30 cellular contexts compared by ENCODE assay signal in the genomic region with DNA sequence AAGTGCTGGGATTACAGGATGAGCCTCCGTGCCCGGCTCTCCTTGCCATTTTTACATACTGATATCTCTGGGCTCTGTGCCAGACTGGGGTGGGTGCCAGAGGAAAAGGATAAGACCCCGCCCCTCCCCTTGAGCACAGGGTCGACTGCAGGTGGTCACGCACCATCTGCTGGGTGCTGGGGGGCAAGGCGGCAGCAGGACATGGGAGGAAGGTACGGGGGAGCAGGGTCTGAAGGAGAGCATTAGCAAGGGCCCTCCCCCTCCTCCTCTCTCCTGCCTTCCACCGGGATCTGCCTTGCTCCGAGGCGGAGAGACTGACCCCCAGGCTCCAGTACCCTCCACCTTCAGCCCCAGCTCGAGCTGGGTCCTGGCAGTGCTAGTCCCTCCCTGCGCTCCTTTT. TPM values are rescaled to one million over a fixed set of nuclear protein-coding genes. Genes with fewer than 3 reads are reported as not detected.
DNase-seq lines count a peak whose midpoint lies in the region; ATAC-seq, FAIRE-seq and TF ChIP-seq lines count a peak whose summit lies in the region.
"Had no signal": no experiment of that assay in that cellular context is flagged by ENCODE, and none has a peak within 500 bp of the region (broad histone marks: within the 10 kb centered on the region; RNA-seq: fewer than 3 reads in every experiment).

No MANE protein-coding gene starts in this region.

- no peaks in the 10 kb centered on the region for H3K36me3 ChIP-seq in kidney (ENCODE audit: control insufficient read depth in 1 of 2, insufficient read depth in 2 of 2, low read length in 2 of 2)
- H3K36me3 ChIP-seq: adrenal gland, HAP-1, lower lobe of right lung, Peyer's patch, SJSA1 had no signal

- DNase-seq in D341Med (ENCODE audit: low spot score) (peak; percentile 52), G401 (ENCODE audit: low spot score) (peak; percentile 46), NCI-H524 (lab: John Stamatoyannopoulos, UW) (peak; percentile 92 to 96), kidney (no peak), HPDE6-E6E7 (ENCODE audit: extremely low spot score) (no peak), D721Med (ENCODE audit: insufficient read length, low spot score) (no peak)
- no peak for DNase-seq in activated naive CD4-positive, alpha-beta T cell treated with anti-CD3 and anti-CD28 coated beads, Interleukin-2, amount 50 U/mL, for 16 hours
- DNase-seq: activated CD4-positive, alpha-beta T cell treated with anti-CD3 and anti-CD28 coated beads, Interleukin-2, amount 50 U/mL, for 4 hours; activated gamma-delta T cell treated with Interleukin-2 at 50 U/mL for 16 hours; adrenal gland; CD8-positive, alpha-beta T cell; dermis blood vessel endothelial cell; islet precursor cell; lower lobe of right lung; NCI-H1694 treated with DMSO at 0.1 percent for 48 hours; NCI-H774; nucleus accumbens; Peyer's patch; retina; stimulated activated CD4-positive, alpha-beta T cell treated with anti-CD3 and anti-CD28 coated beads, Interleukin-12 subunit alpha, Interleukin-12 subunit beta, amount 100 ng/mL, for 4 hours; T-helper 2 cell had no signal

- peaks cover 14 to 22% of the 10 kb centered on the region in 2 donors for H3K4me1 ChIP-seq in kidney (ENCODE audit: control insufficient read depth in 1 of 2, insufficient read depth in 1 of 2, low read depth in 1 of 2, low read length in 2 of 2)
- H3K4me1 ChIP-seq: adrenal gland, HAP-1, lower lobe of right lung, Peyer's patch, SJSA1 had no signal

- H3K27ac ChIP-seq in kidney (ENCODE audit: low read depth in 2 of 2, low read length in 2 of 2) = peak overlapping the region; percentile 17 to 51
- H3K27ac ChIP-seq: adrenal gland, hepatocyte, lower lobe of right lung, Peyer's patch, SJSA1, VCaP had no signal

- no peak overlapping the region for H3K4me3 ChIP-seq in kidney (ENCODE audit: low read length in 2 of 2)
- H3K4me3 ChIP-seq: adrenal gland, HAP-1, hepatocyte, lower lobe of right lung, Peyer's patch, SJSA1 had no signal

- no peak for TF ChIP-seq CTCF in kidney (IDR thresholded peaks at IDR 0.05; ENCODE audit: borderline replicate concordance, extremely low read depth, insufficient read depth)
- TF ChIP-seq CTCF in D721Med (IDR thresholded peaks at IDR 0.05; ENCODE audit: insufficient read depth, missing control alignments) = no peak

- FAIRE-seq in kidney (lab: Jason Lieb, UNC) = no peak
- FAIRE-seq in D721Med (lab: Jason Lieb, UNC) = no peak
- FAIRE-seq: bronchial epithelial cell had no signal

- no peak overlapping the region for H3K9ac ChIP-seq in kidney (ENCODE audit: low read length in 2 of 2)

- H3K9me3 ChIP-seq in kidney (ENCODE audit: control insufficient read depth in 1 of 2, low read length in 2 of 2) = no peaks in the 10 kb centered on the region
- H3K9me3 ChIP-seq: adrenal gland, HAP-1, lower lobe of right lung, Peyer's patch, SJSA1 had no signal

- intact Hi-C loops in kidney (cut with DNase I) = no loop called here

- in situ Hi-C loops in G401 (cut with HindIII; ENCODE audit: low sequenced_read_pairs) = no loop called here

- no peak for ATAC-seq in HG03097 (IDR thresholded peaks at IDR 0.05; ENCODE audit: low FRiP score, unreplicated experiment)
- ATAC-seq: CD8-positive, alpha-beta T cell had no signal

RNA-seq across cellular contexts. Expression of a gene that starts 9.7 kb away (rescaled TPM):
- total RNA-seq in G401 (2014; rRNA removed; shearing (Covaris generic)) = not detected in 2 replicates
- total RNA-seq in kidney = 0.54 TPM
- not detected for polyA plus RNA-seq in kidney (ENCODE audit: insufficient read depth, low read depth, low replicate concordance)
- total RNA-seq: bronchial epithelial cell; CD8-positive, alpha-beta T cell; Daoy; dermis blood vessel endothelial cell; fibroblast of villous mesenchyme; Peyer's patch; SJSA1; ureter had no signal

RNA-seq across cellular contexts. Expression of a gene that starts 28.6 kb away (rescaled TPM):
- total RNA-seq in G401 (2014; rRNA removed; shearing (Covaris generic)) = not detected in 2 replicates
- total RNA-seq in kidney = not detected
- not detected for polyA plus RNA-seq in kidney (ENCODE audit: insufficient read depth, low read depth, low replicate concordance)
- total RNA-seq: bronchial epithelial cell; CD8-positive, alpha-beta T cell; Daoy; dermis blood vessel endothelial cell; fibroblast of villous mesenchyme; Peyer's patch; SJSA1; ureter had no signal

RNA-seq across cellular contexts. Expression of a gene that starts 32.4 kb away (rescaled TPM):
- 15.5 and 16.6 TPM in 2 replicates for total RNA-seq in G401 (2014; rRNA removed; shearing (Covaris generic))
- 31.8 TPM for total RNA-seq in kidney
- 13.9 TPM for polyA plus RNA-seq in kidney (ENCODE audit: insufficient read depth, low read depth, low replicate concordance)

RNA-seq across cellular contexts. Expression of a gene that starts 47.4 kb away (rescaled TPM):
- total RNA-seq in G401 (2014; rRNA removed; shearing (Covaris generic)) = not detected in 2 replicates
- total RNA-seq in kidney = 0.35 TPM
- polyA plus RNA-seq in kidney (ENCODE audit: insufficient read depth, low read depth, low replicate concordance) = not detected
- total RNA-seq: bronchial epithelial cell; CD8-positive, alpha-beta T cell; Daoy; dermis blood vessel endothelial cell; fibroblast of villous mesenchyme; Peyer's patch; SJSA1; ureter had no signal

Comparison
In these comparisons a context has a peak if more than half of its experiments do, and no peak if none do; other contexts are left out.
1. DNase-seq: peak in D341Med (single experiment), G401 (single experiment) and NCI-H524 (2 of 2); none in kidney (single experiment), HPDE6-E6E7 (single experiment), activated naive CD4-positive, alpha-beta T cell treated with anti-CD3 and anti-CD28 coated beads, Interleukin-2, amount 50 U/mL, for 16 hours (single experiment) and D721Med (single experiment).